8 cellular contexts compared by ENCODE assay signal in genomic region chr19:10701955-10702307, GRCh38. TPM values are rescaled to one million over a fixed set of nuclear protein-coding genes. Genes with fewer than 3 reads are reported as not detected.
A peak's percentile ranks its signal among the peaks of the same experiment; 100 is the strongest.
DNase-seq lines count a peak whose midpoint lies in the region; ATAC-seq lines count a peak whose summit lies in the region.

No MANE protein-coding gene starts in this region.

- peak overlapping the region; percentile 41 for H3K9ac ChIP-seq in muscle layer of colon (ENCODE audit: low read length)

- ATAC-seq in HG03045 (IDR thresholded peaks at IDR 0.05; ENCODE audit: unreplicated experiment) = peak; percentile 32

- H3K4me1 ChIP-seq in SJCRH30 = peaks cover 2% of the 10 kb centered on the region; the same call in 1 of the 2 replicates
- H3K4me1 ChIP-seq in effector memory CD4-positive, alpha-beta T cell (ENCODE audit: control insufficient read depth, insufficient read depth, low read length, poor library complexity, severe bottlenecking) = peaks cover 7% of the 10 kb centered on the region
- peaks cover 7% of the 10 kb centered on the region for H3K4me1 ChIP-seq in muscle layer of colon (ENCODE audit: insufficient read depth, low read length)

- H3K9me3 ChIP-seq in SJCRH30 (replicated peaks) (no peaks in the 10 kb centered on the region), muscle layer of colon (ENCODE audit: low read length) (no peaks in the 10 kb centered on the region)
- H3K9me3 ChIP-seq in effector memory CD4-positive, alpha-beta T cell (ENCODE audit: control insufficient read depth, low read length) = no peaks in the 10 kb centered on the region

- H3K27me3 ChIP-seq in SJCRH30 (no peaks in the 10 kb centered on the region), muscle layer of colon (ENCODE audit: control insufficient read depth in 1 of 2, insufficient read depth in 2 of 2, low read length in 2 of 2) (no peaks in the 10 kb centered on the region)
- no peaks in the 10 kb centered on the region for H3K27me3 ChIP-seq in effector memory CD4-positive, alpha-beta T cell (replicated peaks; ENCODE audit: control insufficient read depth, insufficient read depth, low read length, poor library complexity, severe bottlenecking)

- peak overlapping the region; percentile 57 for H3K27ac ChIP-seq in SJCRH30
- no peak overlapping the region for H3K27ac ChIP-seq in effector memory CD4-positive, alpha-beta T cell (ENCODE audit: insufficient read depth, low read length, poor library complexity, severe bottlenecking)
- no peak overlapping the region for H3K27ac ChIP-seq in muscle layer of colon (ENCODE audit: low read depth, low read length)

- peak; percentile 24 to 59 for DNase-seq in SHP77 (lab: John Stamatoyannopoulos, UW)
- DNase-seq in SHP77 treated with DMSO at 0.1 percent for 48 hours (lab: John Stamatoyannopoulos, UW) = no peak
- peak; percentile 64 to 65 for DNase-seq in SJCRH30
- DNase-seq in effector memory CD4-positive, alpha-beta T cell = no peak
- no peak for DNase-seq in NCI-H1048 (lab: John Stamatoyannopoulos, UW)
- no peak for DNase-seq in HK-2 (ENCODE audit: unreplicated experiment)

- H3K36me3 ChIP-seq in SJCRH30 (no peaks in the 10 kb centered on the region), muscle layer of colon (ENCODE audit: insufficient read depth, low read length) (no peaks in the 10 kb centered on the region)
- no peaks in the 10 kb centered on the region for H3K36me3 ChIP-seq in effector memory CD4-positive, alpha-beta T cell (ENCODE audit: control insufficient read depth, insufficient read depth, low read length)

- peak overlapping the region; percentile 70 for H3K4me3 ChIP-seq in SJCRH30
- H3K4me3 ChIP-seq in effector memory CD4-positive, alpha-beta T cell (ENCODE audit: insufficient read depth, low read depth, low read length, poor library complexity, severe bottlenecking) = peak overlapping the region; percentile 80
- H3K4me3 ChIP-seq in muscle layer of colon (ENCODE audit: low read depth in 1 of 2, low read length in 2 of 2) = peak overlapping the region; percentile 59 to 88

RNA-seq across cellular contexts. Expression of gene QTRT1, which starts 0.7 kb away (rescaled TPM):
- 13.2 and 14.6 TPM in 2 replicates for total RNA-seq in SJCRH30 (2014; rRNA removed; shearing (Covaris generic))

RNA-seq across cellular contexts. Expression of gene DNM2, which starts 15.9 kb away (rescaled TPM):
- total RNA-seq in SJCRH30 (2014; rRNA removed; shearing (Covaris generic)) = 56.7 and 59.5 TPM in 2 replicates

RNA-seq across cellular contexts. Expression of gene ILF3, which starts 47.8 kb away (rescaled TPM):
- total RNA-seq in SJCRH30 (2014; rRNA removed; shearing (Covaris generic)) = 277 and 302 TPM in 2 replicates

Comparison
In these comparisons a context has a peak if more than half of its experiments do, and no peak if none do; other contexts are left out.
1. DNase-seq: peak in SHP77 (2 of 2) and SJCRH30 (2 of 2); none in SHP77 treated with DMSO at 0.1 percent for 48 hours (single experiment), effector memory CD4-positive, alpha-beta T cell (0 of 3), NCI-H1048 (single experiment) and HK-2 (single experiment).
2. Peak in every context shown above with its lines, with median percentiles within 50 percentile points of each other: H3K4me3 ChIP-seq.